In the genomic region with DNA sequence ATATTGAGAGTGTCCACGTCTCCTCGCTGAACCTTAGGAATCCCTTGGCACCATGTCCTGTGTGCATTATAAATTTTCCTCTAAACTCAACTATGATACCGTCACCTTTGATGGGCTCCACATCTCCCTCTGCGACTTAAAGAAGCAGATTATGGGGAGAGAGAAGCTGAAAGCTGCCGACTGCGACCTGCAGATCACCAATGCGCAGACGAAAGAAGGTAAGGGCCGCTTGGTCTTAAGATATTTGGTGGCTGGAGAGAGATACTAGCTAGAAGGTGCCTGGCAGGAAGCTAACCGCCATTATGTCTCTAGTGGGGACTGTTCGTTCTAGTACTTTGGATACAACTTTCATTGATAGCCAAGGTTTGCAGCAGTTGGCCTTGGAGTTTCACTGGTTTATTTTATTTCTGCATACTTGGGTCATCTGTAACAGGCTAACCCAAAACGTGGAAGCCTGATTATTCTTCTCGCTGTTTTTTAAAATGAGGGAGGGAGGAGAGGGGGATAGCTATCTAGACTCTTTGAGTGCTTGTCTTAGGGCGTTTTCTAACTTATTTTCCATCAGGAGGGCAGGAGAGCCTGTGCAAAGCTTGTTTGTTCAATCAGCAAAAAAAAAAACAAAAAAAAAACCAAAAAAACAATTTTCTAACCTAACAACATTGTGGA, we compare ENCODE assay signal across 8 cellular contexts. TPM values are rescaled to one million over a fixed set of nuclear protein-coding genes. Genes with fewer than 3 reads are reported as not detected.
A peak's percentile ranks its signal among the peaks of the same experiment; 100 is the strongest.
DNase-seq lines count a peak whose midpoint lies in the region; ATAC-seq, FAIRE-seq and TF ChIP-seq lines count a peak whose summit lies in the region.

No MANE protein-coding gene starts in this region.

- peaks cover 62% of the 10 kb centered on the region for H3K79me2 ChIP-seq in HepG2 (ENCODE audit: insufficient read depth, low read length)

- POLR2A ChIA-PET in HepG2 (lab: Yijun Ruan, JAX) = interaction anchor here (1.0 to 2.8 kb wide), 3 partner anchors 9 to 718 kb away, joined by 3 to 17 read pairs (median 4); a partner anchor contains a TSS

- peak overlapping the region; percentile 97 for H3K9ac ChIP-seq in NT2/D1 (ENCODE audit: insufficient read length, low read depth)
- H3K9ac ChIP-seq in HepG2 (ENCODE audit: insufficient read depth, low read depth, low read length) = peak overlapping the region; percentile 99

- intact Hi-C loops in activated naive CD4-positive, alpha-beta T cell treated with anti-CD3 and anti-CD28 coated beads for 36 hours (cut with micrococcal nuclease) = loop anchor here (1.0 to 10.0 kb wide), 7 partner anchors 13 to 706 kb away; a partner anchor contains a TSS
- intact Hi-C loops in body of pancreas (cut with DNase I) (no loop called here), HepG2 (cut with micrococcal nuclease; ENCODE audit: unreplicated experiment) (loop anchor here (1.0 to 2.0 kb wide), 2 partner anchors 23 to 190 kb away; no protein-coding TSS in a partner anchor)

- H3K4me2 ChIP-seq in HepG2 (ENCODE audit: low read depth, low read length) = peak overlapping the region; percentile 85

- H3K9me3 ChIP-seq in NT2/D1 (ENCODE audit: insufficient read depth, low read length) = no peaks in the 10 kb centered on the region
- H3K9me3 ChIP-seq in body of pancreas = no peaks in the 10 kb centered on the region
- H3K9me3 ChIP-seq in HepG2 (ENCODE audit: low read length) = no peaks in the 10 kb centered on the region
- no peaks in the 10 kb centered on the region for H3K9me3 ChIP-seq in thoracic aorta

- TF ChIP-seq CTCF in body of pancreas (IDR thresholded peaks at IDR 0.05) = no peak
- TF ChIP-seq CTCF in HepG2 (CRISPR knock-in tag; IDR thresholded peaks at IDR 0.05) = no peak
- no peak for TF ChIP-seq CTCF in thoracic aorta (IDR thresholded peaks at IDR 0.05)

- TF ChIP-seq EP300 in HepG2 (IDR thresholded peaks at IDR 0.05; ENCODE audit: low read depth in 2 of 2, low read length in 2 of 2) = no peak
- no peak for TF ChIP-seq EP300 in HepG2 (CRISPR knock-in tag; IDR thresholded peaks at IDR 0.05; ENCODE audit: borderline replicate concordance)

- H3K4me1 ChIP-seq in NT2/D1 (ENCODE audit: insufficient read depth, insufficient read length) (no peaks in the 10 kb centered on the region), body of pancreas (peaks cover 47% of the 10 kb centered on the region), HepG2 (ENCODE audit: insufficient read depth, low read length) (peaks cover 72% of the 10 kb centered on the region), thoracic aorta (ENCODE audit: control insufficient read depth in 1 of 2, low read depth in 2 of 2) (peaks cover 27 to 44% of the 10 kb centered on the region in 2 donors)

- FAIRE-seq in HepG2 (lab: Jason Lieb, UNC) = no peak

- CTCF ChIA-PET in activated naive CD4-positive, alpha-beta T cell treated with anti-CD3 and anti-CD28 coated beads for 36 hours (lab: Charles Lee) = interaction anchor here (0.7 to 1.1 kb wide), 3 partner anchors 36 to 880 kb away, joined by 3 to 4 read pairs (median 3); no protein-coding TSS in a partner anchor
- CTCF ChIA-PET in HepG2 (lab: Yijun Ruan, JAX; ENCODE audit: low intra/inter-chr PET ratio, low total read pairs) = no interaction called here

- H3K4me3 Mint-ChIP-seq in activated naive CD4-positive, alpha-beta T cell treated with anti-CD3 and anti-CD28 coated beads for 36 hours = peak overlapping the region; percentile 99

- no peak for TF ChIP-seq RAD21 in HepG2 (CRISPR knock-in tag; IDR thresholded peaks at IDR 0.05)

- H3K27ac Mint-ChIP-seq in activated naive CD4-positive, alpha-beta T cell treated with anti-CD3 and anti-CD28 coated beads for 36 hours = peak overlapping the region; percentile 90

- peaks cover 40% of the 10 kb centered on the region for H3K4me1 Mint-ChIP-seq in activated naive CD4-positive, alpha-beta T cell treated with anti-CD3 and anti-CD28 coated beads for 36 hours (ENCODE audit: low read depth)

- in situ Hi-C loops in HepG2 (cut with HindIII; ENCODE audit: extremely low pct_ligation_motif_present, low pct_unique_long_range_greater_than_20kb) = no loop called here

- H3K27ac ChIP-seq in body of pancreas = peak overlapping the region; percentile 98 to 100 (median 100)
- H3K27ac ChIP-seq in HepG2 (ENCODE audit: extremely low read length, insufficient read depth, low read length) = peak overlapping the region; percentile 96
- H3K27ac ChIP-seq in thoracic aorta = peak overlapping the region; percentile 98 to 99

- DNase-seq in activated naive CD4-positive, alpha-beta T cell treated with anti-CD3 and anti-CD28 coated beads for 36 hours = peak; percentile 20
- DNase-seq in activated naive CD4-positive, alpha-beta T cell treated with anti-CD3 and anti-CD28 coated beads, Interleukin-2, amount 50 U/mL, for 16 hours = no peak
- DNase-seq in NT2/D1 (ENCODE audit: low read depth, low spot score) = no peak
- peak in 2 of 4 donors; percentile 11 to 33 for DNase-seq in body of pancreas
- DNase-seq in HepG2 (ENCODE audit: low spot score) = no peak
- DNase-seq in thoracic aorta (ENCODE audit: low spot score) = no peak
- DNase-seq in NCI-H1048 (lab: John Stamatoyannopoulos, UW) = no peak

- peaks cover 40% of the 10 kb centered on the region for H3K36me3 Mint-ChIP-seq in activated naive CD4-positive, alpha-beta T cell treated with anti-CD3 and anti-CD28 coated beads for 36 hours (ENCODE audit: low read depth)

- H3K27me3 Mint-ChIP-seq in activated naive CD4-positive, alpha-beta T cell treated with anti-CD3 and anti-CD28 coated beads for 36 hours (ENCODE audit: low read depth) = no peaks in the 10 kb centered on the region

- H3K9me3 Mint-ChIP-seq in activated naive CD4-positive, alpha-beta T cell treated with anti-CD3 and anti-CD28 coated beads for 36 hours = no peaks in the 10 kb centered on the region

- WGBS in body of pancreas, 2 donors = 0 to 1% methylated on average over 14 of the region's 14 CpGs
- 0% methylated on average over 14 of the region's 14 CpGs for WGBS in HepG2 (ENCODE audit: low lambda C conversion rate)

- H3K36me3 ChIP-seq in NT2/D1 (ENCODE audit: insufficient read depth, insufficient read length, low read length) (peaks cover 32% of the 10 kb centered on the region), body of pancreas (replicated peaks in 1 of 2; ENCODE audit: insufficient read depth in 1 of 2, low read depth in 2 of 2) (no peaks in the 10 kb centered on the region), HepG2 (replicated peaks in 1 of 2; ENCODE audit: control insufficient read depth in 1 of 2, insufficient read depth in 2 of 2, low read length in 2 of 2) (peaks cover 0 to 16% of the 10 kb centered on the region in 2 experiments; a peak in 3 of 5 replicates), thoracic aorta (no peaks in the 10 kb centered on the region)

- H3K4me3 ChIP-seq in NT2/D1 (ENCODE audit: insufficient read length, low read depth) (peak overlapping the region; percentile 91), body of pancreas (peak overlapping the region; percentile 66 to 98), HepG2 (replicated peaks in 1 of 3; ENCODE audit: insufficient read depth in 1 of 3, low read depth in 2 of 3, low read length in 3 of 3) (peak overlapping the region; percentile 95 to 96 (median 95)), thoracic aorta (peak overlapping the region; percentile 87)

- peak in 2 of 3 donors; percentile 40 to 44 for TF ChIP-seq POLR2A in body of pancreas (IDR thresholded peaks at IDR 0.05)
- peak in 1 of 2 experiments; percentile 30; a peak in 1 of 4 replicates for TF ChIP-seq POLR2A in HepG2 (IDR thresholded peaks at IDR 0.05; ENCODE audit: insufficient read depth in 1 of 2, low read depth in 2 of 2, low read length in 2 of 2)

- no peak overlapping the region for H2AFZ ChIP-seq in HepG2 (ENCODE audit: low read length)

- peaks cover 53% of the 10 kb centered on the region for H4K20me1 ChIP-seq in HepG2 (ENCODE audit: insufficient read depth, low read length)

- no peaks in the 10 kb centered on the region for H3K27me3 ChIP-seq in NT2/D1 (ENCODE audit: insufficient read depth, insufficient read length)
- H3K27me3 ChIP-seq in body of pancreas = no peaks in the 10 kb centered on the region
- H3K27me3 ChIP-seq in HepG2 (ENCODE audit: control insufficient read depth in 1 of 2, insufficient read depth in 2 of 2, low read length in 2 of 2) = no peaks in the 10 kb centered on the region; a peak in 1 of 5 replicates
- no peaks in the 10 kb centered on the region for H3K27me3 ChIP-seq in thoracic aorta (replicated peaks; ENCODE audit: insufficient read depth)

- no TSS peak for BruUV-seq in HepG2 (replicated peaks; lab: Mats Ljungman, UMichigan)

- ATAC-seq in body of pancreas = no peak
- no peak for ATAC-seq in HepG2
- no peak for ATAC-seq in thoracic aorta (ENCODE audit: insufficient number of reproducible peaks, low FRiP score, low read depth)
- no peak for ATAC-seq in HG03159 (IDR thresholded peaks at IDR 0.05; ENCODE audit: unreplicated experiment)

TF ChIP-seq in HepG2, 621 proteins besides CTCF, POLR2A, EP300 and RAD21 (continues in another document):
- no peak for TF ChIP-seq JUND (CRISPR knock-in tag; IDR thresholded peaks at IDR 0.05)

RNA-seq across cellular contexts. Expression of a gene that starts 1.3 kb away (rescaled TPM):
- 10 to 100 TPM; 64.4 to 65.0 TPM for total RNA-seq in activated naive CD4-positive, alpha-beta T cell treated with anti-CD3 and anti-CD28 coated beads for 36 hours
- total RNA-seq in body of pancreas (10 to 100 TPM; 31.1 to 63.0 TPM), HepG2 (2016; rRNA removed; fragmentation: Illumina TruSeq; extraction: Trizol) (37.1 and 45.0 TPM in 2 replicates), thoracic aorta (100 to 1,000 TPM in 1 of 2 donors, 10 to 100 TPM in 1; 42.2 to 104 TPM)
- 5.3 and 7.1 TPM in 2 replicates for total RNA-seq in HepG2 (2016; cell fraction: cytosol; rRNA removed; fragmentation: Illumina TruSeq; extraction: Trizol; ENCODE audit: low read depth)
- total RNA-seq in HepG2 (2016; cell fraction: insoluble cytoplasmic fraction; rRNA removed; fragmentation: Illumina TruSeq; extraction: Trizol) = 37.1 and 40.4 TPM in 2 replicates
- 16.1 and 20.2 TPM in 2 replicates for total RNA-seq in HepG2 (2016; cell fraction: membrane; rRNA removed; fragmentation: Illumina TruSeq; extraction: Trizol)
- total RNA-seq in HepG2 (2016; cell fraction: nucleus; rRNA removed; fragmentation: Illumina TruSeq; extraction: Trizol) = 100 TPM in 2 replicates
- 54.6 and 70.9 TPM in 2 replicates for polyA plus RNA-seq in HepG2 (2011; rRNA removed)
- polyA plus RNA-seq in HepG2 (2011; cell fraction: cytosol; rRNA removed) = 20.1 and 29.0 TPM in 2 replicates
- 53.4 and 70.4 TPM in 2 replicates for polyA plus RNA-seq in HepG2 (2011; cell fraction: nucleus; rRNA removed)
- 46.6 and 50.5 TPM in 2 replicates for polyA plus RNA-seq in HepG2 (2012)
- polyA plus RNA-seq in HepG2 (2016; cell fraction: cytosol; fragmentation: Illumina TruSeq; extraction: Trizol; ENCODE audit: low read depth) = 4.2 and 4.3 TPM in 2 replicates
- 48.3 and 54.3 TPM in 2 replicates for polyA plus RNA-seq in HepG2 (2016; cell fraction: insoluble cytoplasmic fraction; fragmentation: Illumina TruSeq; extraction: Trizol; ENCODE audit: low read depth)
- 11.1 and 13.9 TPM in 2 replicates for polyA plus RNA-seq in HepG2 (2016; cell fraction: membrane; fragmentation: Illumina TruSeq; extraction: Trizol; ENCODE audit: low read depth)
- 129 and 135 TPM in 2 replicates for polyA plus RNA-seq in HepG2 (2016; cell fraction: nucleus; fragmentation: Illumina TruSeq; extraction: Trizol; ENCODE audit: insufficient read depth, low read depth)
- polyA minus RNA-seq in HepG2 (2011; rRNA and poly(A)+ RNA removed; ENCODE audit: low replicate concordance) = 37.4 and 45.1 TPM in 2 replicates
- 20.8 and 30.1 TPM in 2 replicates for polyA minus RNA-seq in HepG2 (2011; cell fraction: cytosol; rRNA and poly(A)+ RNA removed)
- polyA minus RNA-seq in HepG2 (2011; cell fraction: nucleus; rRNA and poly(A)+ RNA removed) = 289 and 299 TPM in 2 replicates
